9 cellular contexts compared by ENCODE assay signal in the genomic region with DNA sequence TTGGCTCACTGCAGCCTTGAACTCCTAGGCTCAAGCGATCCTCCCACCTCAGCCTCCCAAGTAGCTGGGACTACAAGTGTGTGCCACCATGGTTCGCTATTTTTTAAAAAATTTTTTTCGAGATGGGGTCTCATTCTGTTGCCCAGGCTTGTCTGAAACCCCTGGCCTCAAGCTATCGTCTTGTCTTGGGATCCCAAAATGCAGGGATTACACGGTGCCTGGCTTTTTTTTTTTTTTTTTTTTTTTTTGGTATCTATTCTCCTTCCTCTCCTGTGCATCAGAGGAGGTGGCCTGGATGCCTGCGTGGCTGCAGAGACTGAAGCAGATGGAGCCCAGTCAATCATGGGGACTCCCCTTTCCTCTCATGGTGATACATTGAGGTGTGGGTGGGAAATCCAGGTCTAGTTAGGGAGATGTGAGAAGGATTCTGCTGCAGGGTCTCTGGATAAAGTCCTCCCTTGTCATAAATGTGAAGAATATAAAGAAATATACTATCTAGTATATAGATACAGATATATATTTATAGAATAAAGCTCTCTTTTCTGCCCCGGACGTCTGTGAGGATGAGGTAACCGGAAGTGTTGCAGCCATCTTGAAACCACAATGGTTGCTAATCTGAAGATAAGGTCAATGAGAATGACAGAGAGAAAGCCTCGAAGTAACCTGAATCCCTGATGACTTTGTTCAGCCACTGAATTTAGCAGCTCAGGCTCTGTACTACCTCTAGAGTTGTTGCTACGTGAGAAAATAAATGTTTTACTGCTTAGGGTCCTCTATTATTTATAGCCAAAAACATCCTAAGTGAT. TPM values are rescaled to one million over a fixed set of nuclear protein-coding genes. Genes with fewer than 3 reads are reported as not detected.
DNase-seq lines count a peak whose midpoint lies in the region; ATAC-seq and TF ChIP-seq lines count a peak whose summit lies in the region.
"Had no signal": no experiment of that assay in that cellular context is flagged by ENCODE, and none has a peak within 500 bp of the region (broad histone marks: within the 10 kb centered on the region; RNA-seq: fewer than 3 reads in every experiment).

No MANE protein-coding gene starts in this region.

- H3K27ac Mint-ChIP-seq in activated CD8-positive, alpha-beta memory T cell treated with anti-CD3 and anti-CD28 coated beads, Interleukin-2, amount 10 ng/mL, durations not matched to agents 7 days and 5 days: peak overlapping the region; percentile 48

- H2BK15ac ChIP-seq in neuronal stem cell (ENCODE audit: low read length): no peak overlapping the region

- H3K4me3 Mint-ChIP-seq in activated CD8-positive, alpha-beta memory T cell treated with anti-CD3 and anti-CD28 coated beads, Interleukin-2, amount 10 ng/mL, durations not matched to agents 7 days and 5 days: peak overlapping the region; percentile 17

- no peak overlapping the region for H3K4ac ChIP-seq in neuronal stem cell (ENCODE audit: low read length)

- H2AFZ ChIP-seq in Karpas-422 (ENCODE audit: low read length) (0 out of 2 replicates have a peak overlapping the region, but pooled peaks have one; percentile 84), neuronal stem cell (ENCODE audit: low read length) (no peak overlapping the region)

- H2AK5ac ChIP-seq in neuronal stem cell (ENCODE audit: low read depth, low read length): no peak overlapping the region

- no peak overlapping the region for H2BK12ac ChIP-seq in neuronal stem cell (ENCODE audit: low read length)

- H3K27me3 Mint-ChIP-seq in activated CD8-positive, alpha-beta memory T cell treated with anti-CD3 and anti-CD28 coated beads, Interleukin-2, amount 10 ng/mL, durations not matched to agents 7 days and 5 days: peaks cover 14% of the 10 kb centered on the region

- ATAC-seq in activated CD8-positive, alpha-beta memory T cell treated with anti-CD3 and anti-CD28 coated beads, Interleukin-2, amount 10 ng/mL, durations not matched to agents 7 days and 5 days: peak; percentile 86
- ATAC-seq in GM18870 (IDR thresholded peaks at IDR 0.05; ENCODE audit: unreplicated experiment): no peak

- no peak overlapping the region for H2BK5ac ChIP-seq in neuronal stem cell (ENCODE audit: low read length)

- peaks cover 26% of the 10 kb centered on the region for H3K4me1 Mint-ChIP-seq in activated CD8-positive, alpha-beta memory T cell treated with anti-CD3 and anti-CD28 coated beads, Interleukin-2, amount 10 ng/mL, durations not matched to agents 7 days and 5 days

- TF ChIP-seq POLR2A in lower leg skin (IDR thresholded peaks at IDR 0.05): no peak

- no peaks in the 10 kb centered on the region for H3K79me2 ChIP-seq in Karpas-422 (ENCODE audit: low read length)

- WGBS in lower leg skin, 2 donors: 66 to 78% methylated on average over 11 of the region's 11 CpGs
- no CpG with 5 or more reads among the region's 11 CpGs for WGBS in neuronal stem cell (ENCODE audit: extremely low coverage in 2 of 2, insufficient read length in 2 of 2, insufficient replicate concordance in 1 of 2), 2 donors

- H3K14ac ChIP-seq in neuronal stem cell (ENCODE audit: low read length): no peak overlapping the region

- H3K18ac ChIP-seq in neuronal stem cell (ENCODE audit: low read length): no peak overlapping the region

- CTCF ChIA-PET in activated CD8-positive, alpha-beta memory T cell treated with anti-CD3 and anti-CD28 coated beads, Interleukin-2, amount 10 ng/mL, durations not matched to agents 7 days and 5 days (lab: Charles Lee): interaction anchor here (1.0 kb wide), 1 partner anchor 8 kb away, joined by 4 read pairs; no protein-coding TSS in a partner anchor

- H3K27me3 ChIP-seq in Karpas-422 (ENCODE audit: low read length): no peaks in the 10 kb centered on the region
- H3K27me3 ChIP-seq in neuronal stem cell (ENCODE audit: control insufficient read depth in 3 of 3, insufficient read depth in 3 of 3, low read depth in 1 of 3, low read length in 3 of 3): peaks cover 0 to 5% (median 2%) of the 10 kb centered on the region in 3 experiments

- H4K91ac ChIP-seq in neuronal stem cell (ENCODE audit: low read depth, low read length, poor library complexity): no peak overlapping the region

- H3K9ac ChIP-seq in Karpas-422 (ENCODE audit: low read length) (no peak overlapping the region), neuronal stem cell (ENCODE audit: low read depth, low read length, poor library complexity) (no peak overlapping the region)

- no peaks in the 10 kb centered on the region for H3K36me3 Mint-ChIP-seq in activated CD8-positive, alpha-beta memory T cell treated with anti-CD3 and anti-CD28 coated beads, Interleukin-2, amount 10 ng/mL, durations not matched to agents 7 days and 5 days

- no peaks in the 10 kb centered on the region for H4K20me1 ChIP-seq in Karpas-422 (ENCODE audit: insufficient read depth, low read depth, low read length)

- H2BK120ac ChIP-seq in neuronal stem cell (ENCODE audit: low read depth, low read length): no peak overlapping the region

- H3K36me3 ChIP-seq in Karpas-422 (ENCODE audit: insufficient read depth, low read length) (no peaks in the 10 kb centered on the region), neuronal stem cell (replicated peaks in 1 of 2; ENCODE audit: control insufficient read depth in 2 of 2, insufficient read depth in 2 of 2, low read length in 2 of 2) (no peaks in the 10 kb centered on the region)

- no peak overlapping the region for H3K23ac ChIP-seq in neuronal stem cell (ENCODE audit: low read depth, low read length, poor library complexity)

- no peaks in the 10 kb centered on the region for H3K9me3 Mint-ChIP-seq in activated CD8-positive, alpha-beta memory T cell treated with anti-CD3 and anti-CD28 coated beads, Interleukin-2, amount 10 ng/mL, durations not matched to agents 7 days and 5 days (ENCODE audit: low read depth)

- no peaks in the 10 kb centered on the region for H3K9me3 ChIP-seq in Karpas-422 (ENCODE audit: low read length)
- H3K9me3 ChIP-seq in neuronal stem cell (replicated peaks in 1 of 2; ENCODE audit: control insufficient read depth in 2 of 2, insufficient read depth in 1 of 2, low read depth in 1 of 2, low read length in 2 of 2): no peaks in the 10 kb centered on the region

- intact Hi-C loops in lower leg skin (cut with DNase I; ENCODE audit: low total_unique reads): no loop called here

- H3K9me2 ChIP-seq in Karpas-422 (replicated peaks; ENCODE audit: insufficient read depth, low read length): no peaks in the 10 kb centered on the region

- no peak overlapping the region for H4K8ac ChIP-seq in neuronal stem cell (ENCODE audit: low read depth, low read length)

- H3K4me3 ChIP-seq in Karpas-422 (ENCODE audit: low read length): no peak overlapping the region
- H3K4me3 ChIP-seq in lower leg skin (ENCODE audit: low read depth, poor library complexity, severe bottlenecking): no peak overlapping the region
- no peak overlapping the region for H3K4me3 ChIP-seq in neuronal stem cell (ENCODE audit: low read length in 2 of 2)

- H3K4me1 ChIP-seq in Karpas-422 (ENCODE audit: low read length) (no peaks in the 10 kb centered on the region), neuronal stem cell (ENCODE audit: control insufficient read depth in 2 of 2, insufficient read depth in 1 of 2, low read depth in 1 of 2, low read length in 2 of 2) (peaks cover 0 to 5% of the 10 kb centered on the region in 2 donors)

- DNase-seq in activated CD8-positive, alpha-beta memory T cell treated with anti-CD3 and anti-CD28 coated beads, Interleukin-2, amount 10 ng/mL, durations not matched to agents 7 days and 5 days: peak; percentile 80
- DNase-seq in activated CD8-positive, alpha-beta memory T cell treated with anti-CD3 and anti-CD28 coated beads, Interleukin-2, amount 50 U/mL, for 4 hours: no peak
- DNase-seq in Karpas-422 (peak; percentile 44), lower leg skin (ENCODE audit: low spot score in 2 of 2) (no peak), neuronal stem cell (ENCODE audit: low spot score) (no peak)
- peak; percentile 38 to 50 for DNase-seq in activated T-cell treated with anti-CD3 and anti-CD28 coated beads, Interleukin-2, amount 50 U/mL, for 48 hours
- peak; percentile 12 for DNase-seq in stimulated activated naive CD4-positive, alpha-beta T cell treated with Interleukin-2 at 50 U/mL for 16 hours (lab: John Stamatoyannopoulos, UW)

- no peaks in the 10 kb centered on the region for H3K79me1 ChIP-seq in neuronal stem cell (ENCODE audit: low read depth, low read length)

- no peak overlapping the region for H3K4me2 ChIP-seq in Karpas-422 (ENCODE audit: low read depth, low read length, poor library complexity, severe bottlenecking)
- no peak overlapping the region for H3K4me2 ChIP-seq in neuronal stem cell (ENCODE audit: insufficient read depth, low read length, poor library complexity, severe bottlenecking)

- no peak for TF ChIP-seq CTCF in lower leg skin (IDR thresholded peaks at IDR 0.05)

- H3K27ac ChIP-seq in Karpas-422 (ENCODE audit: low read length): no peak overlapping the region
- H3K27ac ChIP-seq in neuronal stem cell (replicated peaks; ENCODE audit: low read length): no peak overlapping the region

RNA-seq across cellular contexts. Expression of a gene that starts 19.5 kb away (rescaled TPM):
- total RNA-seq in activated CD8-positive, alpha-beta memory T cell treated with anti-CD3 and anti-CD28 coated beads, Interleukin-2, amount 10 ng/mL, durations not matched to agents 7 days and 5 days: not detected
- total RNA-seq in Karpas-422 (2014; rRNA removed; shearing (Covaris generic); ENCODE audit: low replicate concordance): 0.22 and 0.97 TPM in 2 replicates
- not detected for total RNA-seq in lower leg skin
- not detected for polyA plus RNA-seq in neuronal stem cell (2013, experiment 1 of 2)
- not detected for polyA plus RNA-seq in neuronal stem cell (2013, experiment 2 of 2)
- total RNA-seq: activated CD8-positive, alpha-beta memory T cell treated with anti-CD3 and anti-CD28 coated beads for 36 hours had no signal

RNA-seq across cellular contexts. Expression of a gene that starts 30.0 kb away (rescaled TPM):
- not detected for total RNA-seq in activated CD8-positive, alpha-beta memory T cell treated with anti-CD3 and anti-CD28 coated beads, Interleukin-2, amount 10 ng/mL, durations not matched to agents 7 days and 5 days
- total RNA-seq in Karpas-422 (2014; rRNA removed; shearing (Covaris generic); ENCODE audit: low replicate concordance): not detected in 2 replicates
- total RNA-seq in lower leg skin: not detected
- polyA plus RNA-seq in neuronal stem cell (2013, experiment 1 of 2): not detected
- polyA plus RNA-seq in neuronal stem cell (2013, experiment 2 of 2): not detected
- total RNA-seq: activated CD8-positive, alpha-beta memory T cell treated with anti-CD3 and anti-CD28 coated beads for 36 hours had no signal

RNA-seq across cellular contexts. Expression of a gene that starts 38.9 kb away (rescaled TPM):
- total RNA-seq in activated CD8-positive, alpha-beta memory T cell treated with anti-CD3 and anti-CD28 coated beads, Interleukin-2, amount 10 ng/mL, durations not matched to agents 7 days and 5 days: 10 to 100 TPM; 18.3 to 77.4 TPM
- not detected in 2 replicates for total RNA-seq in Karpas-422 (2014; rRNA removed; shearing (Covaris generic); ENCODE audit: low replicate concordance)
- 1,000 to 10,000 TPM in 3 of 4 donors, 100 to 1,000 TPM in 1; 962 to 2,018 (median 1,391) TPM for total RNA-seq in lower leg skin
- 426 TPM for polyA plus RNA-seq in neuronal stem cell (2013, experiment 1 of 2)
- 444 TPM for polyA plus RNA-seq in neuronal stem cell (2013, experiment 2 of 2)

Comparison
In these comparisons a context has a peak if more than half of its experiments do, and no peak if none do; other contexts are left out.
1. DNase-seq: peak in activated CD8-positive, alpha-beta memory T cell treated with anti-CD3 and anti-CD28 coated beads, Interleukin-2, amount 10 ng/mL, durations not matched to agents 7 days and 5 days (single experiment), Karpas-422 (single experiment), activated T-cell treated with anti-CD3 and anti-CD28 coated beads, Interleukin-2, amount 50 U/mL, for 48 hours (2 of 2) and stimulated activated naive CD4-positive, alpha-beta T cell treated with Interleukin-2 at 50 U/mL for 16 hours (single experiment); none in activated CD8-positive, alpha-beta memory T cell treated with anti-CD3 and anti-CD28 coated beads, Interleukin-2, amount 50 U/mL, for 4 hours (single experiment), lower leg skin (0 of 2) and neuronal stem cell (single experiment).
2. RNA of a gene that starts 38.9 kb away (total RNA-seq): 962 to 2,018 TPM in lower leg skin and 18.3 to 77.4 TPM in activated CD8-positive, alpha-beta memory T cell treated with anti-CD3 and anti-CD28 coated beads, Interleukin-2, amount 10 ng/mL, durations not matched to agents 7 days and 5 days; not detected in Karpas-422; every median in the first group is over 10 times any median in the second.